ENCODE assay signal across 3 cellular contexts in the genomic region with DNA sequence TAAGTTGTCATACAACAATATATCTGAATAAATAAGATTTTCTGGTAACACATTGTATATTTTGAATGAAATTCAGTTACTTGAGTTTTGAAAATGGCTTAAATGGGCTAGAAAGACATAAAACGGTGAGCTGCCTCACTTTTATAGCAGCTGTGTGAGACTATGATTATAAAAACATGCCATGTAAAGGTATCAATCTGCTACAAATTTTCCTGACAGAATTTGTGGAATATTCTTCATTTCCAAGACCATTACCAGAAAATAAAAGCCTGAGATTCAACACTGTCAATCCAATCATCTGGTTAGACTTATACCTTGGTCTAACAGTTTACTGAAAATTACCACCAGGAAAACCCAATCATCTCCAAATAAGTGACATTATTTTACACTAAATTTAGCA.
"Had no signal": no experiment of that assay in that cellular context is flagged by ENCODE, and none has a peak within 500 bp of the region (broad histone marks: within the 10 kb centered on the region; RNA-seq: fewer than 3 reads in every experiment).

No MANE protein-coding gene starts in this region.

- DNase-seq: GDM1, GF-D8 had no signal

- H3K4me3 ChIP-seq: GM12878 had no signal
